In the genomic region with DNA sequence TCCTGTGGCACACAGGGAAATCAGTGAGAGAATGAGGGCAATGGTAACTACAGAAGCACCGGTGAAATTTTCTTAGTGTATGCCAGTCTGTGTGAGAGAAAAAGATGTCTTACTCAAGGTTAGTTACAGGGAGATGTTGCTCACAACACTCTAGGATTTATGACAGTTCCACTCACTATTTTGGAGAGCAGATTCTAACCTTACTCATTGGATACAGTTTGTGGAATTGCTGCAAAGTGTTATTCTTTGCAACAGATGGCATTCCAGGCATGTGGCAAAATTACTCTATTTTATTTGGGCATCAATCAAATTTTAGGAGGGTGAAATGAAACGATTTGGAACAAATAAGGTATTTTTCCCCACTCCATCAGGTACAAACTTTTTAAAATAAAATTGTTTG, we compare ENCODE assay signal across 17 cellular contexts.
DNase-seq lines count a peak whose midpoint lies in the region; ATAC-seq, FAIRE-seq and TF ChIP-seq lines count a peak whose summit lies in the region.
"Had no signal": no experiment of that assay in that cellular context is flagged by ENCODE, and none has a peak within 500 bp of the region (broad histone marks: within the 10 kb centered on the region; RNA-seq: fewer than 3 reads in every experiment).

No MANE protein-coding gene starts in this region.

- 84% methylated on average over 2 of the region's 2 CpGs for WGBS in smooth muscle cell (ENCODE audit: low lambda C conversion rate)

- H3F3A ChIP-seq in smooth muscle cell (ENCODE audit: low read depth) = no peaks in the 10 kb centered on the region

- H3K9me3 ChIP-seq in smooth muscle cell (replicated peaks; ENCODE audit: low read depth) = no peaks in the 10 kb centered on the region

- FAIRE-seq in D721Med (lab: Jason Lieb, UNC) = peak; percentile 60
- FAIRE-seq: HTR-8/SVneo, K562 had no signal

- H3K27ac ChIP-seq in smooth muscle cell (ENCODE audit: low read depth) = peak overlapping the region; percentile 22
- H3K27ac ChIP-seq: BLaER1 treated with 17β-estradiol and CSF1 and Interleukin-3, amounts not matched to agents 10 nM and 100 nM; GM23248 had no signal

- no peaks in the 10 kb centered on the region for H4K20me1 ChIP-seq in smooth muscle cell (ENCODE audit: low read depth)
- H4K20me1 ChIP-seq: BLaER1 treated with 17β-estradiol and CSF1 and Interleukin-3, amounts not matched to agents 10 nM and 100 nM had no signal

- H2AFZ ChIP-seq in smooth muscle cell (ENCODE audit: low read depth) = peak overlapping the region; percentile 4
- H2AFZ ChIP-seq: GM23248 had no signal

- no peaks in the 10 kb centered on the region for H3K27me3 ChIP-seq in smooth muscle cell (ENCODE audit: low read depth)
- H3K27me3 ChIP-seq: BLaER1 treated with 17β-estradiol and CSF1 and Interleukin-3, amounts not matched to agents 10 nM and 100 nM had no signal

- H3K79me2 ChIP-seq in smooth muscle cell (ENCODE audit: low read depth) = no peaks in the 10 kb centered on the region

- no peaks in the 10 kb centered on the region for H3K36me3 ChIP-seq in smooth muscle cell (ENCODE audit: low read depth)
- H3K36me3 ChIP-seq: BLaER1 treated with 17β-estradiol and CSF1 and Interleukin-3, amounts not matched to agents 10 nM and 100 nM; HAP-1 had no signal

- H3K4me2 ChIP-seq in smooth muscle cell = peak overlapping the region; percentile 35
- H3K4me2 ChIP-seq: BLaER1 treated with 17β-estradiol and CSF1 and Interleukin-3, amounts not matched to agents 10 nM and 100 nM had no signal

- H3K9ac ChIP-seq in smooth muscle cell (ENCODE audit: low read depth) = no peak overlapping the region
- H3K9ac ChIP-seq: BLaER1 treated with 17β-estradiol and CSF1 and Interleukin-3, amounts not matched to agents 10 nM and 100 nM; GM23248 had no signal

- no peak overlapping the region for H3K4me3 ChIP-seq in smooth muscle cell
- H3K4me3 ChIP-seq: BLaER1 treated with 17β-estradiol and CSF1 and Interleukin-3, amounts not matched to agents 10 nM and 100 nM; GM23248; HAP-1; K562 had no signal

- DNase-seq in D721Med (ENCODE audit: insufficient read length, low spot score) (no peak), cerebellar cortex (ENCODE audit: low spot score) (peak; percentile 84), kidney tubule cell (ENCODE audit: low spot score) (peak; percentile 13), smooth muscle cell (lab: John Stamatoyannopoulos, UW; ENCODE audit: unreplicated experiment) (no peak), GF-D8 (lab: John Stamatoyannopoulos, UW) (no peak), GM19240 (ENCODE audit: insufficient read length, low spot score) (no peak)
- DNase-seq: 8988T; CD8-positive, alpha-beta memory T cell; COR-L47; GDM1; GM23248; IMR-90 had no signal

- H3K4me1 ChIP-seq in smooth muscle cell (ENCODE audit: low read depth) = no peaks in the 10 kb centered on the region
- H3K4me1 ChIP-seq: BLaER1 treated with 17β-estradiol and CSF1 and Interleukin-3, amounts not matched to agents 10 nM and 100 nM; HAP-1 had no signal

- ATAC-seq in HG03469 (IDR thresholded peaks at IDR 0.05; ENCODE audit: unreplicated experiment) = no peak
- ATAC-seq: K562 had no signal

- TF ChIP-seq CTCF in D721Med (IDR thresholded peaks at IDR 0.05; ENCODE audit: insufficient read depth, missing control alignments) (no peak), smooth muscle cell (IDR thresholded peaks at IDR 0.05; ENCODE audit: borderline replicate concordance, insufficient read depth, poor library complexity, severe bottlenecking) (no peak)

Comparison
In these comparisons a context has a peak if more than half of its experiments do, and no peak if none do; other contexts are left out.
1. DNase-seq: peak in cerebellar cortex (single experiment) and kidney tubule cell (single experiment); none in D721Med (single experiment), smooth muscle cell (single experiment), GF-D8 (single experiment) and GM19240 (single experiment).